Comparison of ENCODE assay signal across 33 cellular contexts in the genomic region with DNA sequence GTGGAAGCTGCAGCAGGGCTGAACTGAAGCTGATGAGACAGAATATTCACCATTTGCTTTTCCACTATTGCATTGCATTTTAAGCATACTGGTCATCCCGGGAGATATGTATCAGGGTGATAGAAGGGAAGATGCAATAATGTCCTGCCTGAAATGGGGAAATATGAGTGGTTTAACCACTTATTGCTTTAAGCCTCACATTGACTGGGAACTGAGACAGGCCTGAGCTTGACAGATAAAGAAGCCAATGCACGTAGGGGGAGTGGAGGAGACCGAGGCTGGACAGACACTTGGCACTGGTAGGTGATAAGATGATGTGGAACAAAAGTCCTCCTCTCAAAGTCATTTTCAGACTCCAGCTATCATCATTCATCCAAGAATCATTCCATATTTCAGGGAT.
"Had no signal": no experiment of that assay in that cellular context is flagged by ENCODE, and none has a peak within 500 bp of the region (broad histone marks: within the 10 kb centered on the region; RNA-seq: fewer than 3 reads in every experiment).

No MANE protein-coding gene starts in this region.

- H3K4me3 Mint-ChIP-seq: activated CD4-positive, alpha-beta memory T cell treated with anti-CD3 and anti-CD28 coated beads for 36 hours; activated CD4-positive, alpha-beta T cell treated with anti-CD3 and anti-CD28 coated beads for 36 hours; activated CD4-positive, alpha-beta T cell treated with anti-CD3 and anti-CD28 coated beads, Interleukin-2, amount 10 ng/mL, durations not matched to agents 24 days and 14 days; activated CD8-positive, alpha-beta T cell treated with anti-CD3 and anti-CD28 coated beads, Interleukin-2, amount 10 ng/mL, durations not matched to agents 7 days and 5 days; activated naive CD4-positive, alpha-beta T cell treated with anti-CD3 and anti-CD28 coated beads, Interleukin-2, amount 10 ng/mL, durations not matched to agents 7 days and 5 days; activated naive CD8-positive, alpha-beta T cell treated with anti-CD3 and anti-CD28 coated beads, Interleukin-2, amount 10 ng/mL, durations not matched to agents 7 days and 5 days; activated T-cell treated with anti-CD3 and anti-CD28 coated beads, Interleukin-2, amount 50 U/mL, for 24 hours; activated T-cell treated with anti-CD3 and anti-CD28 coated beads, Interleukin-2, amount 50 U/mL, for 72 hours; central memory CD8-positive, alpha-beta T cell; dendritic cell treated with granulocyte-macrophage colony-stimulating factor and Interleukin-4, amounts not matched to agents 40 ng/mL and 50 ng/mL, for 4 days; endodermal cell; T-helper 17 cell; T-helper 2 cell treated with Interferon-gamma antibody and Interleukin-4, amounts not matched to agents 5 μg/mL and 100 μg/mL, for 36 hours had no signal

- DNase-seq: activated CD4-positive, alpha-beta memory T cell treated with anti-CD3 and anti-CD28 coated beads for 36 hours; activated CD4-positive, alpha-beta T cell treated with anti-CD3 and anti-CD28 coated beads for 36 hours; activated CD4-positive, alpha-beta T cell treated with anti-CD3 and anti-CD28 coated beads, Interleukin-2, amount 10 ng/mL, durations not matched to agents 24 days and 14 days; activated CD4-positive, CD25-positive, alpha-beta regulatory T cell; activated CD4-positive, CD25-positive, alpha-beta regulatory T cell treated with anti-CD3 and anti-CD28 coated beads, Interleukin-2, amount 50 U/mL, for 72 hours; activated CD8-positive, alpha-beta memory T cell treated with anti-CD3 and anti-CD28 coated beads, Interleukin-2, amount 50 U/mL, for 48 hours; activated CD8-positive, alpha-beta T cell treated with anti-CD3 and anti-CD28 coated beads, Interleukin-2, amount 10 ng/mL, durations not matched to agents 7 days and 5 days; activated gamma-delta T cell; activated naive CD4-positive, alpha-beta T cell; activated naive CD4-positive, alpha-beta T cell treated with anti-CD3 and anti-CD28 coated beads, Interleukin-2, amount 10 ng/mL, durations not matched to agents 7 days and 5 days; activated naive CD8-positive, alpha-beta T cell treated with anti-CD3 and anti-CD28 coated beads, Interleukin-2, amount 10 ng/mL, durations not matched to agents 7 days and 5 days; activated T-cell treated with anti-CD3 and anti-CD28 coated beads for 4 hours; activated T-cell treated with anti-CD3 and anti-CD28 coated beads, Interleukin-2, amount 50 U/mL, for 24 hours; activated T-cell treated with anti-CD3 and anti-CD28 coated beads, Interleukin-2, amount 50 U/mL, for 72 hours; amniotic stem cell; anterior cingulate cortex; brain microvascular endothelial cell; dorsolateral prefrontal cortex; effector memory CD4-positive, alpha-beta T cell; endodermal cell; foreskin keratinocyte; gastrocnemius medialis; glutamatergic neuron; heart left ventricle; T-helper 1 cell; T-helper 17 cell; T1000 had no signal

- H3K9me3 ChIP-seq: esophagus muscularis mucosa, gastrocnemius medialis had no signal

- H3K4me1 ChIP-seq: esophagus muscularis mucosa, foreskin keratinocyte, gastrocnemius medialis, heart left ventricle had no signal

- H3K27ac Mint-ChIP-seq: activated CD4-positive, alpha-beta memory T cell treated with anti-CD3 and anti-CD28 coated beads for 36 hours; activated CD4-positive, alpha-beta T cell treated with anti-CD3 and anti-CD28 coated beads for 36 hours; activated CD4-positive, alpha-beta T cell treated with anti-CD3 and anti-CD28 coated beads, Interleukin-2, amount 10 ng/mL, durations not matched to agents 24 days and 14 days; activated CD8-positive, alpha-beta T cell treated with anti-CD3 and anti-CD28 coated beads, Interleukin-2, amount 10 ng/mL, durations not matched to agents 7 days and 5 days; activated naive CD4-positive, alpha-beta T cell treated with anti-CD3 and anti-CD28 coated beads, Interleukin-2, amount 10 ng/mL, durations not matched to agents 7 days and 5 days; activated naive CD4-positive, alpha-beta T cell treated with anti-CD3 and anti-CD28 coated beads, Interleukin-2, amount 50 U/mL, for 72 hours; activated naive CD8-positive, alpha-beta T cell treated with anti-CD3 and anti-CD28 coated beads, Interleukin-2, amount 10 ng/mL, durations not matched to agents 7 days and 5 days; activated T-cell treated with anti-CD3 and anti-CD28 coated beads, Interleukin-2, amount 50 U/mL, for 24 hours; activated T-cell treated with anti-CD3 and anti-CD28 coated beads, Interleukin-2, amount 50 U/mL, for 72 hours; dendritic cell treated with granulocyte-macrophage colony-stimulating factor and Interleukin-4, amounts not matched to agents 40 ng/mL and 50 ng/mL, for 4 days; endodermal cell; T-helper 17 cell; T-helper 2 cell treated with Interferon-gamma antibody and Interleukin-4, amounts not matched to agents 5 μg/mL and 100 μg/mL, for 36 hours had no signal

- H3K27me3 Mint-ChIP-seq: activated CD4-positive, alpha-beta memory T cell treated with anti-CD3 and anti-CD28 coated beads for 36 hours; activated CD4-positive, alpha-beta T cell treated with anti-CD3 and anti-CD28 coated beads for 36 hours; activated CD4-positive, alpha-beta T cell treated with anti-CD3 and anti-CD28 coated beads, Interleukin-2, amount 10 ng/mL, durations not matched to agents 24 days and 14 days; activated naive CD4-positive, alpha-beta T cell treated with anti-CD3 and anti-CD28 coated beads, Interleukin-2, amount 10 ng/mL, durations not matched to agents 7 days and 5 days; activated naive CD8-positive, alpha-beta T cell treated with anti-CD3 and anti-CD28 coated beads, Interleukin-2, amount 10 ng/mL, durations not matched to agents 7 days and 5 days; activated T-cell treated with anti-CD3 and anti-CD28 coated beads, Interleukin-2, amount 50 U/mL, for 24 hours; central memory CD8-positive, alpha-beta T cell; dendritic cell treated with granulocyte-macrophage colony-stimulating factor and Interleukin-4, amounts not matched to agents 40 ng/mL and 50 ng/mL, for 4 days; T-helper 17 cell had no signal

- H3K4me1 Mint-ChIP-seq: activated CD4-positive, alpha-beta T cell treated with anti-CD3 and anti-CD28 coated beads for 36 hours; activated CD4-positive, alpha-beta T cell treated with anti-CD3 and anti-CD28 coated beads, Interleukin-2, amount 10 ng/mL, durations not matched to agents 24 days and 14 days; activated naive CD4-positive, alpha-beta T cell treated with anti-CD3 and anti-CD28 coated beads, Interleukin-2, amount 10 ng/mL, durations not matched to agents 7 days and 5 days; activated naive CD8-positive, alpha-beta T cell treated with anti-CD3 and anti-CD28 coated beads, Interleukin-2, amount 10 ng/mL, durations not matched to agents 7 days and 5 days; central memory CD8-positive, alpha-beta T cell; endodermal cell; T-helper 17 cell had no signal

- H3K27me3 ChIP-seq: brain microvascular endothelial cell, dorsolateral prefrontal cortex, esophagus muscularis mucosa, foreskin keratinocyte, gastrocnemius medialis, heart left ventricle had no signal

- H3K4me3 ChIP-seq: coronary artery, dorsolateral prefrontal cortex, esophagus muscularis mucosa, gastrocnemius medialis, heart left ventricle had no signal

- H3K9me3 Mint-ChIP-seq: endodermal cell had no signal

- H3K36me3 ChIP-seq: brain microvascular endothelial cell, esophagus muscularis mucosa, gastrocnemius medialis, heart left ventricle had no signal

- H3K36me3 Mint-ChIP-seq: activated CD4-positive, alpha-beta memory T cell treated with anti-CD3 and anti-CD28 coated beads for 36 hours; activated naive CD4-positive, alpha-beta T cell treated with anti-CD3 and anti-CD28 coated beads, Interleukin-2, amount 10 ng/mL, durations not matched to agents 7 days and 5 days; activated naive CD4-positive, alpha-beta T cell treated with anti-CD3 and anti-CD28 coated beads, Interleukin-2, amount 50 U/mL, for 72 hours; activated naive CD8-positive, alpha-beta T cell treated with anti-CD3 and anti-CD28 coated beads, Interleukin-2, amount 10 ng/mL, durations not matched to agents 7 days and 5 days had no signal

- H3K27ac ChIP-seq: brain microvascular endothelial cell, coronary artery, dorsolateral prefrontal cortex, esophagus muscularis mucosa, foreskin keratinocyte, gastrocnemius medialis, heart left ventricle had no signal
